14 cellular contexts compared by ENCODE assay signal in genomic region chr6:104958720-104959452, GRCh38. TPM values are rescaled to one million over a fixed set of nuclear protein-coding genes. Genes with fewer than 3 reads are reported as not detected.
DNase-seq lines count a peak whose midpoint lies in the region; ATAC-seq and TF ChIP-seq lines count a peak whose summit lies in the region.
"Had no signal": no experiment of that assay in that cellular context is flagged by ENCODE, and none has a peak within 500 bp of the region (broad histone marks: within the 10 kb centered on the region; RNA-seq: fewer than 3 reads in every experiment).

No MANE protein-coding gene starts in this region.

- POLR2A ChIA-PET in Caco-2 (lab: Charles Lee), result no interaction called here

- H3K4me3 ChIP-seq in Caco-2 (ENCODE audit: low read depth, low read length), result peak overlapping the region; percentile 63
- H3K4me3 ChIP-seq in HUES48 (ENCODE audit: low read depth, low read length), result peak overlapping the region; percentile 92
- peak overlapping the region; percentile 87 for H3K4me3 ChIP-seq in iPS-11a (ENCODE audit: low read depth, low read length)
- H3K4me3 ChIP-seq in colonic mucosa, result no peak overlapping the region

- TSS peak; percentile 34 for BruUV-seq in Caco-2 (replicated peaks; lab: Mats Ljungman, UMichigan)

- H3K36me3 ChIP-seq in Caco-2 (ENCODE audit: control insufficient read depth, insufficient read depth, low read length), result no peaks in the 10 kb centered on the region
- H3K36me3 ChIP-seq in HUES48 (ENCODE audit: control insufficient read depth, insufficient read depth, low read length), result peaks cover 19% of the 10 kb centered on the region
- no peaks in the 10 kb centered on the region for H3K36me3 ChIP-seq in colonic mucosa

- H3K27me3 Mint-ChIP-seq in Caco-2 (ENCODE audit: insufficient read depth, unreplicated experiment), result no peaks in the 10 kb centered on the region

- H3K9ac ChIP-seq in HUES48 (ENCODE audit: low read depth, low read length) (peak overlapping the region; percentile 99), colonic mucosa (ENCODE audit: low read depth in 2 of 2, low read length in 2 of 2) (no peak overlapping the region)

- H3K36me3 Mint-ChIP-seq in Caco-2 (ENCODE audit: insufficient read depth, unreplicated experiment), result no peaks in the 10 kb centered on the region

- intact Hi-C loops in Caco-2 (cut with micrococcal nuclease; ENCODE audit: unreplicated experiment) (loop anchor here (2.0 to 10.0 kb wide), 2 partner anchors 50 to 184 kb away; no protein-coding TSS in a partner anchor), colonic mucosa (cut with DNase I) (no loop called here)

- peaks cover 6% of the 10 kb centered on the region for H3K4me1 Mint-ChIP-seq in Caco-2 (ENCODE audit: low read depth, unreplicated experiment)

- H3K27ac Mint-ChIP-seq in Caco-2 (ENCODE audit: unreplicated experiment), result peak overlapping the region; percentile 54
- H3K27ac Mint-ChIP-seq: activated T-cell treated with anti-CD3 and anti-CD28 coated beads, Interleukin-2, amount 50 U/mL, for 24 hours had no signal

- H3K4me3 Mint-ChIP-seq in Caco-2 (ENCODE audit: unreplicated experiment), result peak overlapping the region; percentile 91

- H3K27me3 ChIP-seq in Caco-2 (replicated peaks; ENCODE audit: control insufficient read depth, insufficient read depth, low read length), result no peaks in the 10 kb centered on the region
- no peaks in the 10 kb centered on the region for H3K27me3 ChIP-seq in HUES48 (ENCODE audit: control insufficient read depth, insufficient read depth, low read length)
- peaks cover 23% of the 10 kb centered on the region for H3K27me3 ChIP-seq in colonic mucosa

- peak overlapping the region; percentile 100 for H3K27ac ChIP-seq in HUES48 (ENCODE audit: low read depth, low read length)
- H3K27ac ChIP-seq in colonic mucosa, result no peak overlapping the region

- H3K9me3 Mint-ChIP-seq in Caco-2 (ENCODE audit: unreplicated experiment), result no peaks in the 10 kb centered on the region

- peak; percentile 81 for ATAC-seq in SK-N-SH treated with all-trans-retinoic acid at 6 μM for 48 hours
- ATAC-seq in activated CD4-positive, CD25-positive, alpha-beta regulatory T cell treated with anti-CD3 and anti-CD28 coated beads, Interleukin-2, amount 50 U/mL, for 24 hours, result no peak
- ATAC-seq: esophagus mucosa had no signal

- no peak for DNase-seq in Caco-2
- DNase-seq in colonic mucosa, result no peak
- no peak for DNase-seq in MV-4-11 (lab: John Stamatoyannopoulos, UW)
- DNase-seq in cerebellum (ENCODE audit: low spot score), result no peak
- DNase-seq: activated T-cell treated with anti-CD3 and anti-CD28 coated beads, Interleukin-2, amount 50 U/mL, for 24 hours; GF-D8; NCI-H1105; occipital lobe; stimulated activated CD4-positive, alpha-beta T cell treated with anti-CD3 and anti-CD28 coated beads, Interleukin-1b, Interleukin-23, amount 100 ng/mL, for 48 hours had no signal

- H3K9me3 ChIP-seq in Caco-2, result no peaks in the 10 kb centered on the region
- H3K9me3 ChIP-seq in HUES48 (ENCODE audit: control insufficient read depth, insufficient read depth, low read length), result no peaks in the 10 kb centered on the region
- no peaks in the 10 kb centered on the region for H3K9me3 ChIP-seq in colonic mucosa

- 0 out of 2 replicates have a peak, but pooled peaks cover 6% of the 10 kb centered on the region for H3K4me1 ChIP-seq in Caco-2
- H3K4me1 ChIP-seq in HUES48 (ENCODE audit: control insufficient read depth, insufficient read depth, low read length), result peaks cover 35% of the 10 kb centered on the region
- no peaks in the 10 kb centered on the region for H3K4me1 ChIP-seq in colonic mucosa

- TF ChIP-seq CTCF in Caco-2 (IDR thresholded peaks at IDR 0.05; ENCODE audit: insufficient read depth in 1 of 2, low read depth in 1 of 2, low read length in 1 of 2, severe bottlenecking in 1 of 2, unreplicated experiment in 1 of 2) (no peak), colonic mucosa (IDR thresholded peaks at IDR 0.05) (no peak)

- CTCF ChIA-PET in Caco-2 (lab: Charles Lee), result no interaction called here

TF ChIP-seq in SK-N-SH treated with all-trans-retinoic acid at 6 μM for 48 hours, 23 proteins besides CTCF, POLR2A, EP300 and RAD21:
- TF ChIP-seq ZNF70 (CRISPR knock-in tag; IDR thresholded peaks at IDR 0.05) (no peak), TCF4 (CRISPR knock-in tag; IDR thresholded peaks at IDR 0.05; ENCODE audit: borderline replicate concordance) (no peak), CREB5 (CRISPR knock-in tag; IDR thresholded peaks at IDR 0.05; ENCODE audit: low read depth) (no peak), TOX (CRISPR knock-in tag; IDR thresholded peaks at IDR 0.05; ENCODE audit: borderline replicate concordance) (no peak), ISL1 (CRISPR knock-in tag; IDR thresholded peaks at IDR 0.05) (no peak), ZFP30 (CRISPR knock-in tag; IDR thresholded peaks at IDR 0.05) (no peak), CSRNP3 (CRISPR knock-in tag; IDR thresholded peaks at IDR 0.05) (no peak)

RNA-seq across cellular contexts. Expression of gene LIN28B, which starts 2.0 kb away (rescaled TPM):
- total RNA-seq in Caco-2 (2022) (6.6 and 7.9 TPM in 2 replicates), colonic mucosa (under 1 TPM in 1 of 2 donors, not detected in 1; 0.12 TPM), cerebellum (2.3 TPM)
- total RNA-seq: esophagus mucosa had no signal
